ENCODE assay signal across 21 cellular contexts in the genomic region with DNA sequence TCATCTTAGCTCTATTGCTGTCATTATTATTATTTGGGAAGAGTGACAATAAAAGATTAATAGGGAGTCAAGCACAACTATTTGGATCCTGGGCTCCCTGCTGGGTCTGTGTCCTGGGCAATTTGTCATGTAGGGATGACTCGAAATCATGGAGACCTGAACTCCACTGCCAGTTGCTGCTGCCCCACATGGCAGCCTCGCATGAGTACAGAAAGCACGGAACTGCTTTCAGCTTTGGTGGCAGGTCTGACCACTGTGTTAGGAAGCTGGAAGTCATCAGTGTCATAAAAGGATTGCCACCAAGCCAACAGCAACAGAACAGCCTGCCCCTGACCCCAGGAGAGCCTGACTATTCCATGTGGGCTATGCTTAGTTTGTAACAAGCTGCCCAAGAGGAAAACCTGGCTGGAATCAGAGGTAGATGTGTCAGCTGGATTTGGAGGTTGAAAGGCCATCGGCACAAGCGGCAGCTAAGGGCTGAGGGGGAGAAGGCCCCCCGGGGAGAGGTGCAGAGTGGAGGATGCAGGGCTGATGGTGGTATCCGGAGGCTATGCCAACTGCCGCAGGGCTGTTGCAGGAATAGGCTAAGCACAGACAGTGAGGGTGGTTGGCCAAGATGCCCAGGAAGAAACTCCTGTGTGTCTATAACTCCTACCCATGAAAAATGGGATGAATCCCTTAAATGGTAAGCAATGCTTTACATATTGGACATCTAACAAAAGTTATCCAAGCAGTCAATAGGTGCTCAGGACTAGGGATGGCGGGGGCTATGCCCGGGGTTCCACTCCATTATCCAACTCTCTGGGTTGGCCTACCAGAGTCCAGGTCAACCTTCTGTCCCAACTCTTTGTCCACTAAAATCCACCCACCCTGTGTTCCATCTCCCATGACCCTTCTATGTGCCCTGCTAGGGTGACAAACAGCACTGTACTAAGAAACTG.
"Had no signal": no experiment of that assay in that cellular context is flagged by ENCODE, and none has a peak within 500 bp of the region (broad histone marks: within the 10 kb centered on the region; RNA-seq: fewer than 3 reads in every experiment).

No MANE protein-coding gene starts in this region.

- H3K9me3 ChIP-seq: esophagus squamous epithelium, heart right ventricle, left ventricle myocardium inferior, lower lobe of right lung, ovary, psoas muscle, suprapubic skin had no signal

- H3K27ac Mint-ChIP-seq: dendritic cell treated with granulocyte-macrophage colony-stimulating factor and Interleukin-4, amounts not matched to agents 40 ng/mL and 50 ng/mL, for 4 days; natural killer cell; stimulated activated naive CD8-positive, alpha-beta T cell treated with anti-CD3 and anti-CD28 coated beads, Interleukin-15, amount 100 ng/mL, for 72 hours had no signal

- H3K27ac ChIP-seq: esophagus squamous epithelium, heart right ventricle, left ventricle myocardium inferior, lower lobe of right lung, ovary, psoas muscle, skin epidermis, spleen, suprapubic skin had no signal

- H3K4me1 Mint-ChIP-seq: stimulated activated naive CD8-positive, alpha-beta T cell treated with anti-CD3 and anti-CD28 coated beads, Interleukin-15, amount 100 ng/mL, for 72 hours had no signal

- H3K27me3 Mint-ChIP-seq: stimulated activated naive CD8-positive, alpha-beta T cell treated with anti-CD3 and anti-CD28 coated beads, Interleukin-15, amount 100 ng/mL, for 72 hours had no signal

- H3K4me3 Mint-ChIP-seq: dendritic cell treated with granulocyte-macrophage colony-stimulating factor and Interleukin-4, amounts not matched to agents 40 ng/mL and 50 ng/mL, for 4 days; natural killer cell; stimulated activated naive CD8-positive, alpha-beta T cell treated with anti-CD3 and anti-CD28 coated beads, Interleukin-15, amount 100 ng/mL, for 72 hours had no signal

- H3K4me3 ChIP-seq: esophagus squamous epithelium, heart right ventricle, left ventricle myocardium inferior, lower lobe of right lung, ovary, psoas muscle, skin epidermis, spleen, suprapubic skin had no signal

- ATAC-seq: heart right ventricle; left cardiac atrium; lower lobe of right lung; right cardiac atrium; stimulated activated naive CD8-positive, alpha-beta T cell treated with anti-CD3 and anti-CD28 coated beads, Interleukin-15, amount 100 ng/mL, for 72 hours had no signal

- DNase-seq: cerebellar nuclear complex; effector CD8-positive, alpha-beta T cell; esophagus squamous epithelium; foreskin melanocyte; glutamatergic neuron; heart right ventricle; hippocampal formation; left cardiac atrium; left ventricle myocardium inferior; lower lobe of right lung; natural killer cell; ovary; psoas muscle; right cardiac atrium; spleen; stimulated activated naive CD4-positive, alpha-beta T cell; stimulated activated naive CD8-positive, alpha-beta T cell treated with anti-CD3 and anti-CD28 coated beads, Interleukin-15, amount 100 ng/mL, for 72 hours; trophoblast cell had no signal

- H3K27me3 ChIP-seq: esophagus squamous epithelium, heart right ventricle, ovary, spleen had no signal

- H3K36me3 ChIP-seq: esophagus squamous epithelium, heart right ventricle, left ventricle myocardium inferior, lower lobe of right lung, ovary, spleen, suprapubic skin had no signal

- H3K4me1 ChIP-seq: esophagus squamous epithelium, heart right ventricle, lower lobe of right lung, psoas muscle, spleen, suprapubic skin had no signal
